Comparison of ENCODE assay signal across 7 cellular contexts in genomic region chr16:84970447-84971127, GRCh38. TPM values are rescaled to one million over a fixed set of nuclear protein-coding genes. Genes with fewer than 3 reads are reported as not detected.
DNase-seq lines count a peak whose midpoint lies in the region; FAIRE-seq and TF ChIP-seq lines count a peak whose summit lies in the region.

No MANE protein-coding gene starts in this region.

- peaks cover 6% of the 10 kb centered on the region for H3K9me3 Mint-ChIP-seq in activated T-helper 2 cell treated with anti-CD3 and anti-CD28 coated beads, Interferon-gamma antibody, Interleukin-2, Interleukin-4, amounts not matched to agents 10 μg/mL and 5 μg/mL and 100 μg/mL, durations not matched to agents 14 hours and 24 hours and 36 hours

- H3K4me3 Mint-ChIP-seq in activated T-helper 2 cell treated with anti-CD3 and anti-CD28 coated beads, Interferon-gamma antibody, Interleukin-2, Interleukin-4, amounts not matched to agents 10 μg/mL and 5 μg/mL and 100 μg/mL, durations not matched to agents 14 hours and 24 hours and 36 hours (ENCODE audit: low read depth): no peak overlapping the region

- peaks cover 1% of the 10 kb centered on the region for H3K4me1 Mint-ChIP-seq in activated T-helper 2 cell treated with anti-CD3 and anti-CD28 coated beads, Interferon-gamma antibody, Interleukin-2, Interleukin-4, amounts not matched to agents 10 μg/mL and 5 μg/mL and 100 μg/mL, durations not matched to agents 14 hours and 24 hours and 36 hours (ENCODE audit: low read depth)

- no peak overlapping the region for H3K4me3 ChIP-seq in fibroblast of villous mesenchyme (ENCODE audit: low read depth, low read length)
- H3K4me3 ChIP-seq in neutrophil (ENCODE audit: low read depth in 1 of 2, low read length in 1 of 2): no peak overlapping the region

- POLR2A ChIA-PET in RWPE1 (lab: Yijun Ruan, JAX; ENCODE audit: low non-redundant PET): no interaction called here

- TF ChIP-seq CTCF in RWPE1 (conservative IDR thresholded peaks at IDR 0.05; ENCODE audit: low read depth) (peak; percentile 93), fibroblast of villous mesenchyme (IDR thresholded peaks at IDR 0.05; ENCODE audit: insufficient read depth, low read depth, low read length) (peak; percentile 88), neutrophil (IDR thresholded peaks at IDR 0.05) (peak; percentile 94)

- H3K4me1 ChIP-seq in neutrophil (ENCODE audit: control insufficient read depth in 1 of 2, insufficient read depth in 1 of 2, low read depth in 1 of 2, low read length in 1 of 2): peaks cover 6 to 7% of the 10 kb centered on the region in 2 experiments

- no peak overlapping the region for H3K27ac Mint-ChIP-seq in activated T-helper 2 cell treated with anti-CD3 and anti-CD28 coated beads, Interferon-gamma antibody, Interleukin-2, Interleukin-4, amounts not matched to agents 10 μg/mL and 5 μg/mL and 100 μg/mL, durations not matched to agents 14 hours and 24 hours and 36 hours

- no peaks in the 10 kb centered on the region for H3K27me3 Mint-ChIP-seq in activated T-helper 2 cell treated with anti-CD3 and anti-CD28 coated beads, Interferon-gamma antibody, Interleukin-2, Interleukin-4, amounts not matched to agents 10 μg/mL and 5 μg/mL and 100 μg/mL, durations not matched to agents 14 hours and 24 hours and 36 hours (ENCODE audit: low read depth)

- in situ Hi-C loops in KBM-7 (cut with MboI; ENCODE audit: low pct_unique_long_range_greater_than_20kb, low sequenced_read_pairs): loop anchor here (25.0 kb wide), 1 partner anchor 458 kb away; the partner anchor contains the start of gene MEAK7

- peak; percentile 67 for FAIRE-seq in GM18507 (lab: Jason Lieb, UNC)

- CTCF ChIA-PET in RWPE1 (lab: Yijun Ruan, JAX): interaction anchor here (0.5 to 1.9 kb wide), 22 partner anchors 8 to 1823 kb away, joined by 3 to 14 read pairs (median 4); no protein-coding TSS in a partner anchor

- no peaks in the 10 kb centered on the region for H3K9me3 ChIP-seq in neutrophil

- DNase-seq in GM18507 (ENCODE audit: extremely low spot score, insufficient read length, low read depth): peak; percentile 62
- DNase-seq in KBM-7: peak; percentile 87
- DNase-seq in RWPE1 (ENCODE audit: low spot score): peak; percentile 72
- peak; percentile 68 for DNase-seq in activated T-helper 2 cell treated with anti-CD3 and anti-CD28 coated beads, Interferon-gamma antibody, Interleukin-2, Interleukin-4, amounts not matched to agents 10 μg/mL and 5 μg/mL and 100 μg/mL, durations not matched to agents 14 hours and 24 hours and 36 hours (ENCODE audit: low spot score)
- peak; percentile 85 for DNase-seq in fibroblast of villous mesenchyme (ENCODE audit: low read depth)
- DNase-seq in superior temporal gyrus (ENCODE audit: extremely low spot score): peak; percentile 78

- H3K27me3 ChIP-seq in neutrophil: peaks cover 9% of the 10 kb centered on the region

- peaks cover 7% of the 10 kb centered on the region for H3K36me3 Mint-ChIP-seq in activated T-helper 2 cell treated with anti-CD3 and anti-CD28 coated beads, Interferon-gamma antibody, Interleukin-2, Interleukin-4, amounts not matched to agents 10 μg/mL and 5 μg/mL and 100 μg/mL, durations not matched to agents 14 hours and 24 hours and 36 hours (ENCODE audit: low read depth)

- H3K27ac ChIP-seq in RWPE1 (no peak overlapping the region), neutrophil (no peak overlapping the region)

- peaks cover 22% of the 10 kb centered on the region for H3K36me3 ChIP-seq in neutrophil

- intact Hi-C loops in activated T-helper 2 cell treated with anti-CD3 and anti-CD28 coated beads, Interferon-gamma antibody, Interleukin-2, Interleukin-4, amounts not matched to agents 10 μg/mL and 5 μg/mL and 100 μg/mL, durations not matched to agents 14 hours and 24 hours and 36 hours (cut with micrococcal nuclease): loop anchor here (1.0 kb wide), 2 partner anchors 45 to 216 kb away; no protein-coding TSS in a partner anchor

RNA-seq across cellular contexts. Expression of gene ZDHHC7, which starts 40.7 kb away (rescaled TPM):
- total RNA-seq in activated T-helper 2 cell treated with anti-CD3 and anti-CD28 coated beads, Interferon-gamma antibody, Interleukin-2, Interleukin-4, amounts not matched to agents 10 μg/mL and 5 μg/mL and 100 μg/mL, durations not matched to agents 14 hours and 24 hours and 36 hours: 29.1 and 30.0 TPM in 2 replicates
- total RNA-seq in fibroblast of villous mesenchyme: 109 and 164 TPM in 2 replicates

RNA-seq across cellular contexts. Expression of gene KIAA0513, which starts 57.0 kb away (rescaled TPM):
- 12.8 and 13.6 TPM in 2 replicates for total RNA-seq in activated T-helper 2 cell treated with anti-CD3 and anti-CD28 coated beads, Interferon-gamma antibody, Interleukin-2, Interleukin-4, amounts not matched to agents 10 μg/mL and 5 μg/mL and 100 μg/mL, durations not matched to agents 14 hours and 24 hours and 36 hours
- total RNA-seq in fibroblast of villous mesenchyme: 17.7 and 26.3 TPM in 2 replicates
